In genomic region chr14:54627325-54627717, GRCh38 we compare ENCODE assay signal across 8 cellular contexts.
DNase-seq lines count a peak whose midpoint lies in the region; ATAC-seq and TF ChIP-seq lines count a peak whose summit lies in the region.

No MANE protein-coding gene starts in this region.

- H3K27me3 ChIP-seq in transverse colon, result no peaks in the 10 kb centered on the region

- no peaks in the 10 kb centered on the region for H3K9me3 ChIP-seq in transverse colon

- in situ Hi-C loops in transverse colon (cut with MboI; ENCODE audit: low pct_ligation_motif_present in 1 of 4, low pct_unique_long_range_greater_than_20kb in 1 of 4, low sequenced_read_pairs in 3 of 4), result no loop called here

- TF ChIP-seq EP300 in transverse colon (IDR thresholded peaks at IDR 0.05; ENCODE audit: low read depth), result no peak

- H3K27me3 Mint-ChIP-seq in activated T-helper 1 cell treated with anti-CD3 and anti-CD28 coated beads, Interleukin-12 subunit alpha, Interleukin-12 subunit beta, Interleukin-2, Interleukin-4 antibody, amounts not matched to agents 30 ng/mL and 10 ng/mL and 1 ng/mL, durations not matched to agents 14 hours and 24 hours and 36 hours (ENCODE audit: insufficient read depth), result no peaks in the 10 kb centered on the region

- peak overlapping the region; percentile 62 for H3K4me3 Mint-ChIP-seq in activated T-helper 1 cell treated with anti-CD3 and anti-CD28 coated beads, Interleukin-12 subunit alpha, Interleukin-12 subunit beta, Interleukin-2, Interleukin-4 antibody, amounts not matched to agents 30 ng/mL and 10 ng/mL and 1 ng/mL, durations not matched to agents 14 hours and 24 hours and 36 hours

- peak overlapping the region; percentile 71 to 77 (median 74) for H3K27ac ChIP-seq in transverse colon

- no peak for DNase-seq in activated T-helper 1 cell treated with anti-CD3 and anti-CD28 coated beads, Interleukin-12 subunit alpha, Interleukin-12 subunit beta, Interleukin-2, Interleukin-4 antibody, amounts not matched to agents 30 ng/mL and 10 ng/mL and 1 ng/mL, durations not matched to agents 14 hours and 24 hours and 36 hours (ENCODE audit: low spot score)
- no peak for DNase-seq in left lobe of liver (ENCODE audit: low spot score)
- no peak for DNase-seq in transverse colon
- DNase-seq in NK-92 treated with Interleukin-12 subunit alpha and Interleukin-12 subunit beta, amount 100 ng/mL, for 24 hours (lab: John Stamatoyannopoulos, UW), result no peak
- DNase-seq in SIG-M5 treated with dmso at 0.1 percent for 504 hours (lab: John Stamatoyannopoulos, UW; ENCODE audit: unreplicated experiment), result no peak
- DNase-seq in dedifferentiated amniotic fluid mesenchymal stem cell (ENCODE audit: extremely low spot score), result no peak

- TF ChIP-seq CTCF in transverse colon (IDR thresholded peaks at IDR 0.05), result no peak

- H3K9me3 Mint-ChIP-seq in activated T-helper 1 cell treated with anti-CD3 and anti-CD28 coated beads, Interleukin-12 subunit alpha, Interleukin-12 subunit beta, Interleukin-2, Interleukin-4 antibody, amounts not matched to agents 30 ng/mL and 10 ng/mL and 1 ng/mL, durations not matched to agents 14 hours and 24 hours and 36 hours, result peaks cover 10% of the 10 kb centered on the region

- H3K4me1 Mint-ChIP-seq in activated T-helper 1 cell treated with anti-CD3 and anti-CD28 coated beads, Interleukin-12 subunit alpha, Interleukin-12 subunit beta, Interleukin-2, Interleukin-4 antibody, amounts not matched to agents 30 ng/mL and 10 ng/mL and 1 ng/mL, durations not matched to agents 14 hours and 24 hours and 36 hours (ENCODE audit: low read depth), result peaks cover 40% of the 10 kb centered on the region

- WGBS in transverse colon (ENCODE audit: low coverage in 1 of 2), 2 donors, result 44 to 50% methylated on average over 4 to 6 of the region's 6 CpGs

- peaks cover 10 to 49% (median 19%) of the 10 kb centered on the region in 4 donors for H3K4me1 ChIP-seq in transverse colon

- intact Hi-C loops in activated T-helper 1 cell treated with anti-CD3 and anti-CD28 coated beads, Interleukin-12 subunit alpha, Interleukin-12 subunit beta, Interleukin-2, Interleukin-4 antibody, amounts not matched to agents 30 ng/mL and 10 ng/mL and 1 ng/mL, durations not matched to agents 14 hours and 24 hours and 36 hours (cut with micrococcal nuclease), result loop anchor here (1.0 to 5.0 kb wide), 2 partner anchors 45 to 103 kb away; no protein-coding TSS in a partner anchor
- intact Hi-C loops in transverse colon (cut with DNase I; ENCODE audit: low total_unique reads), result no loop called here

- H3K36me3 ChIP-seq in transverse colon, result no peaks in the 10 kb centered on the region

- H3K27ac Mint-ChIP-seq in activated T-helper 1 cell treated with anti-CD3 and anti-CD28 coated beads, Interleukin-12 subunit alpha, Interleukin-12 subunit beta, Interleukin-2, Interleukin-4 antibody, amounts not matched to agents 30 ng/mL and 10 ng/mL and 1 ng/mL, durations not matched to agents 14 hours and 24 hours and 36 hours, result peak overlapping the region; percentile 49

- no peak for TF ChIP-seq POLR2A in transverse colon (IDR thresholded peaks at IDR 0.05)

- H3K36me3 Mint-ChIP-seq in activated T-helper 1 cell treated with anti-CD3 and anti-CD28 coated beads, Interleukin-12 subunit alpha, Interleukin-12 subunit beta, Interleukin-2, Interleukin-4 antibody, amounts not matched to agents 30 ng/mL and 10 ng/mL and 1 ng/mL, durations not matched to agents 14 hours and 24 hours and 36 hours (ENCODE audit: low read depth), result peaks cover 2% of the 10 kb centered on the region

- ATAC-seq in GM18873 (IDR thresholded peaks at IDR 0.05; ENCODE audit: low FRiP score, unreplicated experiment) (peak; percentile 21), HG02759 (IDR thresholded peaks at IDR 0.05; ENCODE audit: unreplicated experiment) (peak; percentile 35), left lobe of liver (peak; percentile 21)

- H3K4me3 ChIP-seq in transverse colon, result peak overlapping the region in 1 of 4 donors; percentile 11
